In genomic region chr1:247656475-247656874, GRCh38 we compare ENCODE assay signal across 35 cellular contexts. TPM values are rescaled to one million over a fixed set of nuclear protein-coding genes. Genes with fewer than 3 reads are reported as not detected.
"Had no signal": no experiment of that assay in that cellular context is flagged by ENCODE, and none has a peak within 500 bp of the region (broad histone marks: within the 10 kb centered on the region; RNA-seq: fewer than 3 reads in every experiment).

No MANE protein-coding gene starts in this region.

- H3K4me1 ChIP-seq: adrenal gland, body of pancreas, breast epithelium had no signal

- H3K9me3 ChIP-seq: adrenal gland, body of pancreas, breast epithelium had no signal

- H3K36me3 Mint-ChIP-seq: activated CD4-positive, alpha-beta memory T cell treated with anti-CD3 and anti-CD28 coated beads for 36 hours; activated naive CD4-positive, alpha-beta T cell treated with anti-CD3 and anti-CD28 coated beads, Interleukin-2, amount 50 U/mL, for 72 hours; activated naive CD8-positive, alpha-beta T cell treated with anti-CD3 and anti-CD28 coated beads for 36 hours had no signal

- H3K4me1 Mint-ChIP-seq: activated B cell treated with CpG ODN at 0.5 μM for 24 hours; activated CD4-positive, alpha-beta T cell treated with anti-CD3 and anti-CD28 coated beads, Interleukin-2, amount 10 ng/mL, durations not matched to agents 24 days and 14 days; activated naive CD8-positive, alpha-beta T cell treated with anti-CD3 and anti-CD28 coated beads for 36 hours had no signal

- H3K9me3 Mint-ChIP-seq: activated CD4-positive, alpha-beta T cell treated with anti-CD3 and anti-CD28 coated beads, Interleukin-2, amount 10 ng/mL, durations not matched to agents 24 days and 14 days; T-helper 2 cell treated with Interferon-gamma antibody and Interleukin-4, amounts not matched to agents 5 μg/mL and 100 μg/mL, for 36 hours had no signal

- H3K27ac ChIP-seq: adrenal gland, body of pancreas, brain microvascular endothelial cell, breast epithelium, VCaP had no signal

- ATAC-seq: activated CD8-positive, alpha-beta T cell treated with anti-CD3 and anti-CD28 coated beads for 36 hours; activated naive CD4-positive, alpha-beta T cell treated with anti-CD3 and anti-CD28 coated beads, Interleukin-2, amount 50 U/mL, for 72 hours; body of pancreas had no signal

- H3K27me3 ChIP-seq: adrenal gland, body of pancreas, brain microvascular endothelial cell, breast epithelium had no signal

- H3K36me3 ChIP-seq: adrenal gland, brain microvascular endothelial cell, breast epithelium had no signal

- FAIRE-seq: astrocyte, colon, TTC549 had no signal

- DNase-seq: activated B cell treated with CpG ODN at 0.5 μM for 24 hours; activated CD4-positive, alpha-beta memory T cell treated with anti-CD3 and anti-CD28 coated beads for 36 hours; activated CD4-positive, alpha-beta T cell treated with anti-CD3 and anti-CD28 coated beads for 4 hours; activated CD4-positive, alpha-beta T cell treated with anti-CD3 and anti-CD28 coated beads, Interleukin-2, amount 10 ng/mL, durations not matched to agents 24 days and 14 days; activated CD4-positive, alpha-beta T cell treated with anti-CD3 and anti-CD28 coated beads, Interleukin-2, amount 50 U/mL, for 1 hour; activated CD4-positive, alpha-beta T cell treated with anti-CD3 and anti-CD28 coated beads, Interleukin-2, amount 50 U/mL, for 4 hours; activated CD4-positive, CD25-positive, alpha-beta regulatory T cell treated with anti-CD3 and anti-CD28 coated beads, Interleukin-2, amount 50 U/mL, for 72 hours; activated CD8-positive, alpha-beta memory T cell treated with anti-CD3 and anti-CD28 coated beads, Interleukin-2, amount 50 U/mL, for 48 hours; activated CD8-positive, alpha-beta T cell treated with anti-CD3 and anti-CD28 coated beads for 36 hours; activated effector memory CD4-positive, alpha-beta T cell treated with anti-CD3 and anti-CD28 coated beads, Interleukin-2, amount 50 U/mL, for 16 hours; activated gamma-delta T cell treated with Interleukin-2 at 50 U/mL for 16 hours; activated naive CD4-positive, alpha-beta T cell; activated naive CD4-positive, alpha-beta T cell treated with anti-CD3 and anti-CD28 coated beads for 36 hours; activated naive CD4-positive, alpha-beta T cell treated with anti-CD3 and anti-CD28 coated beads, Interleukin-2, amount 50 U/mL, for 16 hours; activated naive CD8-positive, alpha-beta T cell treated with anti-CD3 and anti-CD28 coated beads for 36 hours; activated T-cell treated with anti-CD3 and anti-CD28 coated beads, Interleukin-2, amount 50 U/mL, for 24 hours; activated T-cell treated with anti-CD3 and anti-CD28 coated beads, Interleukin-2, amount 50 U/mL, for 48 hours; adrenal gland; amniotic stem cell; aorta; body of pancreas; brain microvascular endothelial cell; central memory CD4-positive, alpha-beta T cell; T-helper 2 cell; T-helper 9 cell had no signal

- H3K27ac Mint-ChIP-seq: activated B cell treated with CpG ODN at 0.5 μM for 24 hours; activated CD4-positive, alpha-beta memory T cell treated with anti-CD3 and anti-CD28 coated beads for 36 hours; activated CD4-positive, alpha-beta T cell treated with anti-CD3 and anti-CD28 coated beads, Interleukin-2, amount 10 ng/mL, durations not matched to agents 24 days and 14 days; activated CD8-positive, alpha-beta T cell treated with anti-CD3 and anti-CD28 coated beads for 36 hours; activated naive CD4-positive, alpha-beta T cell treated with anti-CD3 and anti-CD28 coated beads for 36 hours; activated naive CD4-positive, alpha-beta T cell treated with anti-CD3 and anti-CD28 coated beads, Interleukin-2, amount 50 U/mL, for 72 hours; activated naive CD8-positive, alpha-beta T cell treated with anti-CD3 and anti-CD28 coated beads for 36 hours; activated T-cell treated with anti-CD3 and anti-CD28 coated beads, Interleukin-2, amount 50 U/mL, for 24 hours; T-helper 2 cell treated with Interferon-gamma antibody and Interleukin-4, amounts not matched to agents 5 μg/mL and 100 μg/mL, for 36 hours had no signal

- H3K27me3 Mint-ChIP-seq: activated B cell treated with CpG ODN at 0.5 μM for 24 hours; activated CD4-positive, alpha-beta memory T cell treated with anti-CD3 and anti-CD28 coated beads for 36 hours; activated CD4-positive, alpha-beta T cell treated with anti-CD3 and anti-CD28 coated beads, Interleukin-2, amount 10 ng/mL, durations not matched to agents 24 days and 14 days; activated T-cell treated with anti-CD3 and anti-CD28 coated beads, Interleukin-2, amount 50 U/mL, for 24 hours had no signal

- H3K4me3 Mint-ChIP-seq: activated B cell treated with CpG ODN at 0.5 μM for 24 hours; activated CD4-positive, alpha-beta memory T cell treated with anti-CD3 and anti-CD28 coated beads for 36 hours; activated CD4-positive, alpha-beta T cell treated with anti-CD3 and anti-CD28 coated beads, Interleukin-2, amount 10 ng/mL, durations not matched to agents 24 days and 14 days; activated CD8-positive, alpha-beta T cell treated with anti-CD3 and anti-CD28 coated beads for 36 hours; activated naive CD4-positive, alpha-beta T cell treated with anti-CD3 and anti-CD28 coated beads for 36 hours; activated naive CD8-positive, alpha-beta T cell treated with anti-CD3 and anti-CD28 coated beads for 36 hours; activated T-cell treated with anti-CD3 and anti-CD28 coated beads, Interleukin-2, amount 50 U/mL, for 24 hours; T-helper 2 cell treated with Interferon-gamma antibody and Interleukin-4, amounts not matched to agents 5 μg/mL and 100 μg/mL, for 36 hours had no signal

- H3K4me3 ChIP-seq: adrenal gland, body of pancreas, breast epithelium had no signal

RNA-seq across cellular contexts. Expression of gene OR13G1, which starts 23.1 kb away (rescaled TPM):
- total RNA-seq: activated B cell treated with CpG ODN at 0.5 μM for 24 hours; activated CD4-positive, alpha-beta memory T cell treated with anti-CD3 and anti-CD28 coated beads for 36 hours; activated CD4-positive, alpha-beta T cell treated with anti-CD3 and anti-CD28 coated beads, Interleukin-2, amount 10 ng/mL, durations not matched to agents 24 days and 14 days; activated CD8-positive, alpha-beta memory T cell treated with anti-CD3 and anti-CD28 coated beads for 36 hours; activated CD8-positive, alpha-beta T cell treated with anti-CD3 and anti-CD28 coated beads for 36 hours; activated naive CD4-positive, alpha-beta T cell treated with anti-CD3 and anti-CD28 coated beads for 36 hours; activated naive CD4-positive, alpha-beta T cell treated with anti-CD3 and anti-CD28 coated beads, Interleukin-2, amount 50 U/mL, for 72 hours; activated naive CD8-positive, alpha-beta T cell treated with anti-CD3 and anti-CD28 coated beads for 36 hours; adrenal gland; aorta; astrocyte; body of pancreas; breast epithelium; cardiac septum; cerebellum had no signal
- polyA plus RNA-seq: adrenal gland, aorta had no signal

RNA-seq across cellular contexts. Expression of gene OR2G3, which starts 51.1 kb away (rescaled TPM):
- total RNA-seq: activated B cell treated with CpG ODN at 0.5 μM for 24 hours; activated CD4-positive, alpha-beta memory T cell treated with anti-CD3 and anti-CD28 coated beads for 36 hours; activated CD4-positive, alpha-beta T cell treated with anti-CD3 and anti-CD28 coated beads, Interleukin-2, amount 10 ng/mL, durations not matched to agents 24 days and 14 days; activated CD8-positive, alpha-beta memory T cell treated with anti-CD3 and anti-CD28 coated beads for 36 hours; activated CD8-positive, alpha-beta T cell treated with anti-CD3 and anti-CD28 coated beads for 36 hours; activated naive CD4-positive, alpha-beta T cell treated with anti-CD3 and anti-CD28 coated beads for 36 hours; activated naive CD4-positive, alpha-beta T cell treated with anti-CD3 and anti-CD28 coated beads, Interleukin-2, amount 50 U/mL, for 72 hours; activated naive CD8-positive, alpha-beta T cell treated with anti-CD3 and anti-CD28 coated beads for 36 hours; adrenal gland; aorta; astrocyte; body of pancreas; breast epithelium; cardiac septum; cerebellum had no signal
- polyA plus RNA-seq: adrenal gland, aorta had no signal

RNA-seq across cellular contexts. Expression of gene OR6F1, which starts 60.0 kb away (rescaled TPM):
- total RNA-seq: activated B cell treated with CpG ODN at 0.5 μM for 24 hours; activated CD4-positive, alpha-beta memory T cell treated with anti-CD3 and anti-CD28 coated beads for 36 hours; activated CD4-positive, alpha-beta T cell treated with anti-CD3 and anti-CD28 coated beads, Interleukin-2, amount 10 ng/mL, durations not matched to agents 24 days and 14 days; activated CD8-positive, alpha-beta memory T cell treated with anti-CD3 and anti-CD28 coated beads for 36 hours; activated CD8-positive, alpha-beta T cell treated with anti-CD3 and anti-CD28 coated beads for 36 hours; activated naive CD4-positive, alpha-beta T cell treated with anti-CD3 and anti-CD28 coated beads for 36 hours; activated naive CD4-positive, alpha-beta T cell treated with anti-CD3 and anti-CD28 coated beads, Interleukin-2, amount 50 U/mL, for 72 hours; activated naive CD8-positive, alpha-beta T cell treated with anti-CD3 and anti-CD28 coated beads for 36 hours; adrenal gland; aorta; astrocyte; body of pancreas; breast epithelium; cardiac septum; cerebellum had no signal
- polyA plus RNA-seq: adrenal gland, aorta had no signal
